ENCODE assay signal across 8 cellular contexts in the genomic region with DNA sequence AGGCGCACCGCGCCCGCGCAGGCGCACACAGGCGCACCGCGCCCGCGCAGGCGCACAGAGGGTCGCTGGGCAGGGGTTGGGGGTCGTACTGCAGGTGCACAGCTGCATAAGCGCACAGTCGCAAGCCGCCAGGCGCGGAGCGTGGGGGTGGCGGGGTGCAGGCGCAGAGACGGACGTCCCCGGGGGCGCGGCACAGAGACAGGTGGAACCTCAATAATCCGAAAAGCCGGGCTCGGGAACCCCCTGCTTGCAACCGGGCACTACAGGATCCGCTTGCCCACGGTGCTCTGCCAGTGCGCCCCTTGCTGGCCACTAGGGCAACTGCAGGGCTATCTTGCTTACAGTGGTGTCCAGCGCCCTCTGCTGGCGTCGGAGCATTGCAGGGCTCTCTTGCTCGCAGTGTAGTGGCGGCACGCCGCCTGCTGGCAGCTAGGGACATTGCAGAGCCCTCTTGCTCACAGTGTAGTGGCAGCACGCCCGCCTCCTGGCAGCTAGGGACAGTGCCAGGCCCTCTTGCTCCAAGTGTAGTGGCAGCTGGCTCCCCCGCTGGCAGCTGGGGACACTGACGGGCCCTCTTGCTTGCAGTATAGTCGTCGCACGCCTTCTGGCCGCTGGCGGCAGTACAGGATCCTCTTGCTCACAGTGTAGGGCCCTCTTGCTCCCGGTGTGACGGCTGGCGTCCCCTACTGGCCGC. TPM values are rescaled to one million over a fixed set of nuclear protein-coding genes. Genes with fewer than 3 reads are reported as not detected.
A peak's percentile ranks its signal among the peaks of the same experiment; 100 is the strongest.
DNase-seq lines count a peak whose midpoint lies in the region; ATAC-seq, FAIRE-seq and TF ChIP-seq lines count a peak whose summit lies in the region.

No MANE protein-coding gene starts in this region.

- H3K4me3 Mint-ChIP-seq in activated B cell treated with CpG ODN at 0.5 μM for 24 hours (no peak overlapping the region), memory B cell (no peak overlapping the region)

- DNase-seq in Right ventricle myocardium superior (peak; percentile 81), cardiac septum (ENCODE audit: low spot score) (no peak), activated B cell treated with CpG ODN at 0.5 μM for 24 hours (no peak), memory B cell (ENCODE audit: low spot score in 2 of 2) (peak; percentile 30 to 36), GM12891 (ENCODE audit: insufficient read length, low spot score) (no peak)
- peak; percentile 46 for DNase-seq in central memory CD4-positive, alpha-beta T cell
- DNase-seq in stimulated activated CD8-positive, alpha-beta memory T cell treated with anti-CD3 and anti-CD28 coated beads, Interleukin-7, amount 100 ng/mL, for 4 hours (ENCODE audit: low read depth in 2 of 2): peak; percentile 11 to 41

- TF ChIP-seq POLR2A in GM12891 (IDR thresholded peaks at IDR 0.05; ENCODE audit: low read depth, low read length): no peak

- POLR2A ChIA-PET in activated B cell treated with CpG ODN at 0.5 μM for 24 hours (lab: Charles Lee): no interaction called here

- H3K27ac Mint-ChIP-seq in activated B cell treated with CpG ODN at 0.5 μM for 24 hours: no peak overlapping the region
- H3K27ac Mint-ChIP-seq in memory B cell: no peak overlapping the region

- H3K36me3 Mint-ChIP-seq in activated B cell treated with CpG ODN at 0.5 μM for 24 hours (ENCODE audit: low read depth): no peaks in the 10 kb centered on the region
- H3K36me3 Mint-ChIP-seq in memory B cell: no peaks in the 10 kb centered on the region

- intact Hi-C loops in Right ventricle myocardium superior (cut with DNase I) (no loop called here), cardiac septum (cut with DNase I) (no loop called here), activated B cell treated with CpG ODN at 0.5 μM for 24 hours (cut with micrococcal nuclease) (no loop called here)

- H3K9me3 Mint-ChIP-seq in activated B cell treated with CpG ODN at 0.5 μM for 24 hours (no peaks in the 10 kb centered on the region), memory B cell (no peaks in the 10 kb centered on the region)

- H3K27me3 Mint-ChIP-seq in activated B cell treated with CpG ODN at 0.5 μM for 24 hours (no peaks in the 10 kb centered on the region), memory B cell (peaks cover 5% of the 10 kb centered on the region)

- H3K4me1 Mint-ChIP-seq in activated B cell treated with CpG ODN at 0.5 μM for 24 hours: no peaks in the 10 kb centered on the region
- H3K4me1 Mint-ChIP-seq in memory B cell: no peaks in the 10 kb centered on the region

- no peak for FAIRE-seq in GM12891 (lab: Jason Lieb, UNC)

- no peak for TF ChIP-seq CTCF in activated B cell treated with CpG ODN at 0.5 μM for 24 hours (IDR thresholded peaks at IDR 0.05)

- CTCF ChIA-PET in activated B cell treated with CpG ODN at 0.5 μM for 24 hours (lab: Charles Lee): no interaction called here

- ATAC-seq in Right ventricle myocardium superior (ENCODE audit: poor library complexity): peak; percentile 56
- ATAC-seq in activated B cell treated with CpG ODN at 0.5 μM for 24 hours (ENCODE audit: low read depth): peak; percentile 25
- peak; percentile 31 for ATAC-seq in memory B cell (ENCODE audit: low read depth)
- no peak for ATAC-seq in GM21515 (IDR thresholded peaks at IDR 0.05; ENCODE audit: unreplicated experiment)

TF ChIP-seq in GM12891, 5 proteins besides CTCF, POLR2A, EP300 and RAD21:
- TF ChIP-seq POU2F2 (IDR thresholded peaks at IDR 0.05; ENCODE audit: low read depth, low read length) (no peak), TAF1 (IDR thresholded peaks at IDR 0.05; ENCODE audit: low read depth, low read length) (no peak), POLR2AphosphoS5 (IDR thresholded peaks at IDR 0.05; ENCODE audit: low read depth, low read length) (no peak), PAX5 (IDR thresholded peaks at IDR 0.05; ENCODE audit: insufficient read depth, low read length, severe bottlenecking) (no peak), SPI1 (IDR thresholded peaks at IDR 0.05; ENCODE audit: low read depth, low read length) (no peak)

RNA-seq across cellular contexts. Expression of a gene that starts 34.9 kb away (rescaled TPM):
- total RNA-seq in Right ventricle myocardium superior (1.9 TPM), cardiac septum (4.0 TPM), activated B cell treated with CpG ODN at 0.5 μM for 24 hours (0.18 TPM in 1 of 2 replicates, not detected in the other)
- not detected for polyA plus RNA-seq in GM12891 (2012; ENCODE audit: low read depth, missing spikeins)

Comparison
In these comparisons a context has a peak if more than half of its experiments do, and no peak if none do; other contexts are left out.
1. DNase-seq: peak in Right ventricle myocardium superior (single experiment), central memory CD4-positive, alpha-beta T cell (single experiment), memory B cell (2 of 2) and stimulated activated CD8-positive, alpha-beta memory T cell treated with anti-CD3 and anti-CD28 coated beads, Interleukin-7, amount 100 ng/mL, for 4 hours (2 of 2); none in cardiac septum (single experiment), activated B cell treated with CpG ODN at 0.5 μM for 24 hours (single experiment) and GM12891 (single experiment).